In the genomic region with DNA sequence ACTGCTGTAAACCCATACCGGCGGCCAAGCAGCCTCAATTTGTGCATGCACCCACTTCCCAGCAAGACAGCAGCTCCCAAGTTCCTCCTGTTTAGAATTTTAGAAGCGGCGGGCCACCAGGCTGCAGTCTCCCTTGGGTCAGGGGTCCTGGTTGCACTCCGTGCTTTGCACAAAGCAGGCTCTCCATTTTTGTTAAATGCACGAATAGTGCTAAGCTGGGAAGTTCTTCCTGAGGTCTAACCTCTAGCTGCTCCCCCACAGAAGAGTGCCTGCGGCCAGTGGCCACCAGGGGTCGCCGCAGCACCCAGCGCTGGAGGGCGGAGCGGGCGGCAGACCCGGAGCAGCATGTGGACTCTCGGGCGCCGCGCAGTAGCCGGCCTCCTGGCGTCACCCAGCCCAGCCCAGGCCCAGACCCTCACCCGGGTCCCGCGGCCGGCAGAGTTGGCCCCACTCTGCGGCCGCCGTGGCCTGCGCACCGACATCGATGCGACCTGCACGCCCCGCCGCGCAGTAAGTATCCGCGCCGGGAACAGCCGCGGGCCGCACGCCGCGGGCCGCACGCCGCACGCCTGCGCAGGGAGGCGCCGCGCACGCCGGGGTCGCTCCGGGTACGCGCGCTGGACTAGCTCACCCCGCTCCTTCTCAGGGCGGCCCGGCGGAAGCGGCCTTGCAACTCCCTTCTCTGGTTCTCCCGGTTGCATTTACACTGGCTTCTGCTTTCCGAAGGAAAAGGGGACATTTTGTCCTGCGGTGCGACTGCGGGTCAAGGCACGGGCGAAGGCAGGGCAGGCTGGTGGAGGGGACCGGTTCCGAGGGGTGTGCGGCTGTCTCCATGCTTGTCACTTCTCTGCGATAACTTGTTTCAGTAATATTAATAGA, we compare ENCODE assay signal across 1 cellular context.
TF ChIP-seq lines count a peak whose summit lies in the region.

A gene (plus strand): TSS at position 315 of the 879 bp plus-strand sequence. CDS start 31 bp downstream, at position 346.

TF ChIP-seq in GM12878, 131 proteins besides CTCF, POLR2A, EP300 and RAD21 (continued from another document):
- TF ChIP-seq ETV6 (conservative IDR thresholded peaks at IDR 0.05 in 1 of 2, IDR thresholded peaks at IDR 0.05 in 1 of 2; ENCODE audit: borderline replicate concordance in 1 of 2, low read depth in 1 of 2) = no peak
- TF ChIP-seq, protein P1, sequence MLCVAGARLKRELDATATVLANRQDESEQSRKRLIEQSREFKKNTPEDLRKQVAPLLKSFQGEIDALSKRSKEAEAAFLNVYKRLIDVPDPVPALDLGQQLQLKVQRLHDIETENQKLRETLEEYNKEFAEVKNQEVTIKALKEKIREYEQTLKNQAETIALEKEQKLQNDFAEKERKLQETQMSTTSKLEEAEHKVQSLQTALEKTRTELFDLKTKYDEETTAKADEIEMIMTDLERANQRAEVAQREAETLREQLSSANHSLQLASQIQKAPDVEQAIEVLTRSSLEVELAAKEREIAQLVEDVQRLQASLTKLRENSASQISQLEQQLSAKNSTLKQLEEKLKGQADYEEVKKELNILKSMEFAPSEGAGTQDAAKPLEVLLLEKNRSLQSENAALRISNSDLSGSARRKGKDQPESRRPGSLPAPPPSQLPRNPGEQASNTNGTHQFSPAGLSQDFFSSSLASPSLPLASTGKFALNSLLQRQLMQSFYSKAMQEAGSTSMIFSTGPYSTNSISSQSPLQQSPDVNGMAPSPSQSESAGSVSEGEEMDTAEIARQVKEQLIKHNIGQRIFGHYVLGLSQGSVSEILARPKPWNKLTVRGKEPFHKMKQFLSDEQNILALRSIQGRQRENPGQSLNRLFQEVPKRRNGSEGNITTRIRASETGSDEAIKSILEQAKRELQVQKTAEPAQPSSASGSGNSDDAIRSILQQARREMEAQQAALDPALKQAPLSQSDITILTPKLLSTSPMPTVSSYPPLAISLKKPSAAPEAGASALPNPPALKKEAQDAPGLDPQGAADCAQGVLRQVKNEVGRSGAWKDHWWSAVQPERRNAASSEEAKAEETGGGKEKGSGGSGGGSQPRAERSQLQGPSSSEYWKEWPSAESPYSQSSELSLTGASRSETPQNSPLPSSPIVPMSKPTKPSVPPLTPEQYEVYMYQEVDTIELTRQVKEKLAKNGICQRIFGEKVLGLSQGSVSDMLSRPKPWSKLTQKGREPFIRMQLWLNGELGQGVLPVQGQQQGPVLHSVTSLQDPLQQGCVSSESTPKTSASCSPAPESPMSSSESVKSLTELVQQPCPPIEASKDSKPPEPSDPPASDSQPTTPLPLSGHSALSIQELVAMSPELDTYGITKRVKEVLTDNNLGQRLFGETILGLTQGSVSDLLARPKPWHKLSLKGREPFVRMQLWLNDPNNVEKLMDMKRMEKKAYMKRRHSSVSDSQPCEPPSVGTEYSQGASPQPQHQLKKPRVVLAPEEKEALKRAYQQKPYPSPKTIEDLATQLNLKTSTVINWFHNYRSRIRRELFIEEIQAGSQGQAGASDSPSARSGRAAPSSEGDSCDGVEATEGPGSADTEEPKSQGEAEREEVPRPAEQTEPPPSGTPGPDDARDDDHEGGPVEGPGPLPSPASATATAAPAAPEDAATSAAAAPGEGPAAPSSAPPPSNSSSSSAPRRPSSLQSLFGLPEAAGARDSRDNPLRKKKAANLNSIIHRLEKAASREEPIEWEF (IDR thresholded peaks at IDR 0.05; ENCODE audit: insufficient replicate concordance, low read depth, low read length) = no peak
- TF ChIP-seq RB1 (IDR thresholded peaks at IDR 0.05; ENCODE audit: borderline replicate concordance) = peak; percentile 84; the same call in 1 of the 2 replicates
- peak; percentile 40; the same call in 1 of the 2 replicates for TF ChIP-seq POLR2AphosphoS5 (IDR thresholded peaks at IDR 0.05; ENCODE audit: low read length)
- peak; percentile 95; the same call in 1 of the 2 replicates for TF ChIP-seq RCOR1 (conservative IDR thresholded peaks at IDR 0.05; ENCODE audit: low read depth, low read length)
- TF ChIP-seq, protein P2, sequence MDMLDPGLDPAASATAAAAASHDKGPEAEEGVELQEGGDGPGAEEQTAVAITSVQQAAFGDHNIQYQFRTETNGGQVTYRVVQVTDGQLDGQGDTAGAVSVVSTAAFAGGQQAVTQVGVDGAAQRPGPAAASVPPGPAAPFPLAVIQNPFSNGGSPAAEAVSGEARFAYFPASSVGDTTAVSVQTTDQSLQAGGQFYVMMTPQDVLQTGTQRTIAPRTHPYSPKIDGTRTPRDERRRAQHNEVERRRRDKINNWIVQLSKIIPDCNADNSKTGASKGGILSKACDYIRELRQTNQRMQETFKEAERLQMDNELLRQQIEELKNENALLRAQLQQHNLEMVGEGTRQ (IDR thresholded peaks at IDR 0.05; ENCODE audit: borderline replicate concordance, low read depth, low read length) = no peak
- TF ChIP-seq MYC (IDR thresholded peaks at IDR 0.05; ENCODE audit: insufficient read depth, insufficient read length, insufficient replicate concordance, low read length, severe bottlenecking) = peak; percentile 79
- peak; percentile 89; the same call in 1 of the 2 replicates for TF ChIP-seq CBX5 (IDR thresholded peaks at IDR 0.05; ENCODE audit: low read depth)
- TF ChIP-seq BMI1 (IDR thresholded peaks at IDR 0.05; ENCODE audit: borderline replicate concordance) = no peak
- 0 out of 4 replicates have a peak, but pooled peaks of 1 of the 2 experiments have one; percentile 39 for TF ChIP-seq SRF (IDR thresholded peaks at IDR 0.05; ENCODE audit: low read depth in 2 of 2, low read length in 2 of 2)
- TF ChIP-seq, protein P3, sequence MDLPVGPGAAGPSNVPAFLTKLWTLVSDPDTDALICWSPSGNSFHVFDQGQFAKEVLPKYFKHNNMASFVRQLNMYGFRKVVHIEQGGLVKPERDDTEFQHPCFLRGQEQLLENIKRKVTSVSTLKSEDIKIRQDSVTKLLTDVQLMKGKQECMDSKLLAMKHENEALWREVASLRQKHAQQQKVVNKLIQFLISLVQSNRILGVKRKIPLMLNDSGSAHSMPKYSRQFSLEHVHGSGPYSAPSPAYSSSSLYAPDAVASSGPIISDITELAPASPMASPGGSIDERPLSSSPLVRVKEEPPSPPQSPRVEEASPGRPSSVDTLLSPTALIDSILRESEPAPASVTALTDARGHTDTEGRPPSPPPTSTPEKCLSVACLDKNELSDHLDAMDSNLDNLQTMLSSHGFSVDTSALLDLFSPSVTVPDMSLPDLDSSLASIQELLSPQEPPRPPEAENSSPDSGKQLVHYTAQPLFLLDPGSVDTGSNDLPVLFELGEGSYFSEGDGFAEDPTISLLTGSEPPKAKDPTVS (IDR thresholded peaks at IDR 0.05; ENCODE audit: low read depth, low read length) = no peak
- TF ChIP-seq, protein P4, sequence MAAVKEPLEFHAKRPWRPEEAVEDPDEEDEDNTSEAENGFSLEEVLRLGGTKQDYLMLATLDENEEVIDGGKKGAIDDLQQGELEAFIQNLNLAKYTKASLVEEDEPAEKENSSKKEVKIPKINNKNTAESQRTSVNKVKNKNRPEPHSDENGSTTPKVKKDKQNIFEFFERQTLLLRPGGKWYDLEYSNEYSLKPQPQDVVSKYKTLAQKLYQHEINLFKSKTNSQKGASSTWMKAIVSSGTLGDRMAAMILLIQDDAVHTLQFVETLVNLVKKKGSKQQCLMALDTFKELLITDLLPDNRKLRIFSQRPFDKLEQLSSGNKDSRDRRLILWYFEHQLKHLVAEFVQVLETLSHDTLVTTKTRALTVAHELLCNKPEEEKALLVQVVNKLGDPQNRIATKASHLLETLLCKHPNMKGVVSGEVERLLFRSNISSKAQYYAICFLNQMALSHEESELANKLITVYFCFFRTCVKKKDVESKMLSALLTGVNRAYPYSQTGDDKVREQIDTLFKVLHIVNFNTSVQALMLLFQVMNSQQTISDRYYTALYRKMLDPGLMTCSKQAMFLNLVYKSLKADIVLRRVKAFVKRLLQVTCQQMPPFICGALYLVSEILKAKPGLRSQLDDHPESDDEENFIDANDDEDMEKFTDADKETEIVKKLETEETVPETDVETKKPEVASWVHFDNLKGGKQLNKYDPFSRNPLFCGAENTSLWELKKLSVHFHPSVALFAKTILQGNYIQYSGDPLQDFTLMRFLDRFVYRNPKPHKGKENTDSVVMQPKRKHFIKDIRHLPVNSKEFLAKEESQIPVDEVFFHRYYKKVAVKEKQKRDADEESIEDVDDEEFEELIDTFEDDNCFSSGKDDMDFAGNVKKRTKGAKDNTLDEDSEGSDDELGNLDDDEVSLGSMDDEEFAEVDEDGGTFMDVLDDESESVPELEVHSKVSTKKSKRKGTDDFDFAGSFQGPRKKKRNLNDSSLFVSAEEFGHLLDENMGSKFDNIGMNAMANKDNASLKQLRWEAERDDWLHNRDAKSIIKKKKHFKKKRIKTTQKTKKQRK (IDR thresholded peaks at IDR 0.05; ENCODE audit: low read depth, low read length) = no peak
- TF ChIP-seq NRF1 (conservative IDR thresholded peaks at IDR 0.05; ENCODE audit: low read depth, low read length) = peak; percentile 56
- no peak for TF ChIP-seq MTA2 (IDR thresholded peaks at IDR 0.05; ENCODE audit: low read depth)
- no peak for TF ChIP-seq ATF7 (IDR thresholded peaks at IDR 0.05; ENCODE audit: low read depth)
- peak; percentile 98; the same call in 1 of the 2 replicates for TF ChIP-seq KDM1A (IDR thresholded peaks at IDR 0.05; ENCODE audit: borderline replicate concordance)
- peak; percentile 32 for TF ChIP-seq HDAC6 (IDR thresholded peaks at IDR 0.05; ENCODE audit: unreplicated experiment)
- peak; percentile 99 for TF ChIP-seq ZNF217 (IDR thresholded peaks at IDR 0.05)
- TF ChIP-seq MTA3 (IDR thresholded peaks at IDR 0.05; ENCODE audit: borderline replicate concordance, low read length) = no peak
- 0 out of 2 replicates have a peak, but pooled peaks have one; percentile 82 for TF ChIP-seq ZNF207 (IDR thresholded peaks at IDR 0.05; ENCODE audit: borderline replicate concordance)
- peak; percentile 50; the same call in 1 of the 2 replicates for TF ChIP-seq CBFB (IDR thresholded peaks at IDR 0.05; ENCODE audit: low read depth)
- peak; percentile 52 for TF ChIP-seq NR2C1 (IDR thresholded peaks at IDR 0.05)
- no peak for TF ChIP-seq ZNF622 (IDR thresholded peaks at IDR 0.05)
- no peak; the same call in 1 of the 2 replicates for TF ChIP-seq TAF1 (IDR thresholded peaks at IDR 0.05; ENCODE audit: borderline replicate concordance, low read depth, low read length)
- TF ChIP-seq HDAC2 (IDR thresholded peaks at IDR 0.05) = peak; percentile 87
